1 cellular context compared by ENCODE assay signal in genomic region chr5:94243612-94244011, GRCh38.
TF ChIP-seq lines count a peak whose summit lies in the region.

No MANE protein-coding gene starts in this region.

TF ChIP-seq in IMR-90, 13 proteins besides CTCF, POLR2A, EP300 and RAD21 (continued from another document):
- no peak for TF ChIP-seq ELK1 (IDR thresholded peaks at IDR 0.05; ENCODE audit: borderline replicate concordance, low read depth, low read length)
- no peak for TF ChIP-seq MXI1 (IDR thresholded peaks at IDR 0.05; ENCODE audit: borderline replicate concordance, low read depth, low read length)
- TF ChIP-seq RCOR1 (IDR thresholded peaks at IDR 0.05; ENCODE audit: insufficient replicate concordance, low read length) = no peak
- no peak for TF ChIP-seq MAZ (IDR thresholded peaks at IDR 0.05; ENCODE audit: borderline replicate concordance, low read depth, low read length)
- no peak for TF ChIP-seq CHD1 (IDR thresholded peaks at IDR 0.05; ENCODE audit: low read depth, low read length)
- TF ChIP-seq NFE2L2 (IDR thresholded peaks at IDR 0.05; ENCODE audit: low read depth, low read length) = no peak
- no peak for TF ChIP-seq SMC3 (IDR thresholded peaks at IDR 0.05; ENCODE audit: low read depth, low read length)
- TF ChIP-seq, protein P1, sequence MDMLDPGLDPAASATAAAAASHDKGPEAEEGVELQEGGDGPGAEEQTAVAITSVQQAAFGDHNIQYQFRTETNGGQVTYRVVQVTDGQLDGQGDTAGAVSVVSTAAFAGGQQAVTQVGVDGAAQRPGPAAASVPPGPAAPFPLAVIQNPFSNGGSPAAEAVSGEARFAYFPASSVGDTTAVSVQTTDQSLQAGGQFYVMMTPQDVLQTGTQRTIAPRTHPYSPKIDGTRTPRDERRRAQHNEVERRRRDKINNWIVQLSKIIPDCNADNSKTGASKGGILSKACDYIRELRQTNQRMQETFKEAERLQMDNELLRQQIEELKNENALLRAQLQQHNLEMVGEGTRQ (IDR thresholded peaks at IDR 0.05; ENCODE audit: low read depth, low read length) = no peak
- TF ChIP-seq BHLHE40 (IDR thresholded peaks at IDR 0.05; ENCODE audit: low read depth, low read length) = no peak
